In the genomic region with DNA sequence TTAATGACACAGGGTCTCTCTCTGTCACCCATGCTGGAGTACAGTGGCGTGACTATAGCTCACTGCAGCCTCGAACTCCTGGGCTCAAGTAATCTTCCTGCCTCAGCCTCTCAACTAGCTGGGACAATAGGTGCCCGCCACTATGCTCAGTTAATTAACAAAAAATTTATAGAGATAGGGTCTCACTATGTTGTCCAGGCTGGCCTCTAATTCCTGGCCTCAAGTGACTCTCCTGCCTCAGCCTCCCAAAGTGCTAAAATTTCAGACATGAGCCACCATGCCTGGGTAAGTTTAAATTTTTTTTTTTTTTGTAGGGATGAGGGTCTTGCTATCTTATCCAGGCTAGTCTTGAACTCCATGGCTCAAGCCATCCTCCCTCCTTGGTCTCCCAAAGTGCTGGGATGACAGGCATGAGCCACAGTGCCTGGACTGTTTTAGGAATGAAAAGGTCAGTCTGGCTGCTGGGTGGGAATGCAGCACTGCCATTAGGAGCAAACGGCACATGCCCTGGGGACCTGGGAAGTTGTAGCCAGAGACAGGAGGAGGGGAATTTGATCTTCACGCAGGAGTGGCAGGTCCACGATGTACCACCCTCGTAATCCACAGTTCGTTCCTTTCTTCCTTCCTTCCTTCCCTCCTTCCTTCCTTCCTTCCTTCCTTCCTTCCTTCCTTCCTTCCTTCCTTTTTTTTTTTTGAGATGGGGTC, we compare ENCODE assay signal across 19 cellular contexts.
DNase-seq lines count a peak whose midpoint lies in the region; ATAC-seq and TF ChIP-seq lines count a peak whose summit lies in the region.
"Had no signal": no experiment of that assay in that cellular context is flagged by ENCODE, and none has a peak within 500 bp of the region (broad histone marks: within the 10 kb centered on the region; RNA-seq: fewer than 3 reads in every experiment).

No MANE protein-coding gene starts in this region.

- ATAC-seq in HG03108 (IDR thresholded peaks at IDR 0.05; ENCODE audit: unreplicated experiment): no peak

- H3K27ac Mint-ChIP-seq in chondrocyte (ENCODE audit: unreplicated experiment): no peak overlapping the region
- no peak overlapping the region for H3K27ac Mint-ChIP-seq in activated CD4-positive, alpha-beta T cell treated with anti-CD3 and anti-CD28 coated beads, Interleukin-2, amount 10 ng/mL, durations not matched to agents 24 days and 14 days
- no peak overlapping the region for H3K27ac Mint-ChIP-seq in activated CD4-positive, alpha-beta T cell treated with anti-CD3 and anti-CD28 coated beads, Interleukin-2, amount 10 ng/mL, durations not matched to agents 7 days and 5 days
- H3K27ac Mint-ChIP-seq: CD14-positive monocyte; CD4-positive, alpha-beta T cell; CD8-positive, alpha-beta memory T cell had no signal

- H3K9me3 ChIP-seq in HEK293 (ENCODE audit: control insufficient read depth, insufficient read depth, low read depth, low read length): no peaks in the 10 kb centered on the region
- H3K9me3 ChIP-seq: BE2C had no signal

- POLR2A ChIA-PET in HEK293 (lab: Yijun Ruan, JAX): no interaction called here
- POLR2A ChIA-PET in activated CD4-positive, alpha-beta T cell treated with anti-CD3 and anti-CD28 coated beads, Interleukin-2, amount 10 ng/mL, durations not matched to agents 7 days and 5 days (lab: Charles Lee): no interaction called here

- no peak overlapping the region for H3K4me3 Mint-ChIP-seq in chondrocyte (ENCODE audit: unreplicated experiment)
- no peak overlapping the region for H3K4me3 Mint-ChIP-seq in activated CD4-positive, alpha-beta T cell treated with anti-CD3 and anti-CD28 coated beads, Interleukin-2, amount 10 ng/mL, durations not matched to agents 24 days and 14 days
- H3K4me3 Mint-ChIP-seq in activated CD4-positive, alpha-beta T cell treated with anti-CD3 and anti-CD28 coated beads, Interleukin-2, amount 10 ng/mL, durations not matched to agents 7 days and 5 days: no peak overlapping the region
- H3K4me3 Mint-ChIP-seq: CD14-positive monocyte; CD4-positive, alpha-beta T cell; CD8-positive, alpha-beta memory T cell had no signal

- H3K36me3 Mint-ChIP-seq in chondrocyte (ENCODE audit: low read depth): no peaks in the 10 kb centered on the region
- no peaks in the 10 kb centered on the region for H3K36me3 Mint-ChIP-seq in activated CD4-positive, alpha-beta T cell treated with anti-CD3 and anti-CD28 coated beads, Interleukin-2, amount 10 ng/mL, durations not matched to agents 24 days and 14 days (ENCODE audit: low read depth)
- no peaks in the 10 kb centered on the region for H3K36me3 Mint-ChIP-seq in activated CD4-positive, alpha-beta T cell treated with anti-CD3 and anti-CD28 coated beads, Interleukin-2, amount 10 ng/mL, durations not matched to agents 7 days and 5 days (ENCODE audit: low read depth)
- H3K36me3 Mint-ChIP-seq: CD14-positive monocyte; CD8-positive, alpha-beta memory T cell had no signal

- H3K9me3 Mint-ChIP-seq in chondrocyte (ENCODE audit: low read depth): peaks cover 16% of the 10 kb centered on the region
- H3K9me3 Mint-ChIP-seq in activated CD4-positive, alpha-beta T cell treated with anti-CD3 and anti-CD28 coated beads, Interleukin-2, amount 10 ng/mL, durations not matched to agents 24 days and 14 days: no peaks in the 10 kb centered on the region
- no peaks in the 10 kb centered on the region for H3K9me3 Mint-ChIP-seq in activated CD4-positive, alpha-beta T cell treated with anti-CD3 and anti-CD28 coated beads, Interleukin-2, amount 10 ng/mL, durations not matched to agents 7 days and 5 days
- H3K9me3 Mint-ChIP-seq: CD4-positive, alpha-beta T cell; CD8-positive, alpha-beta memory T cell had no signal

- TF ChIP-seq CTCF in HEK293 (tag by site-specific recombination; IDR thresholded peaks at IDR 0.05): no peak
- no peak for TF ChIP-seq CTCF in chondrocyte (IDR thresholded peaks at IDR 0.05)

- no peak overlapping the region for H3K4me3 ChIP-seq in HEK293 (ENCODE audit: low read depth, low read length)
- H3K4me3 ChIP-seq: BLaER1 treated with 17β-estradiol and CSF1 and Interleukin-3, amounts not matched to agents 10 nM and 100 nM had no signal

- no peak overlapping the region for H3K27ac ChIP-seq in HEK293 (ENCODE audit: extremely low read depth, low read depth, low read length)
- H3K27ac ChIP-seq: BLaER1 treated with 17β-estradiol and CSF1 and Interleukin-3, amounts not matched to agents 10 nM and 100 nM had no signal

- no peaks in the 10 kb centered on the region for H3K27me3 Mint-ChIP-seq in chondrocyte (ENCODE audit: low read depth)
- H3K27me3 Mint-ChIP-seq in activated CD4-positive, alpha-beta T cell treated with anti-CD3 and anti-CD28 coated beads, Interleukin-2, amount 10 ng/mL, durations not matched to agents 24 days and 14 days: no peaks in the 10 kb centered on the region
- no peaks in the 10 kb centered on the region for H3K27me3 Mint-ChIP-seq in activated CD4-positive, alpha-beta T cell treated with anti-CD3 and anti-CD28 coated beads, Interleukin-2, amount 10 ng/mL, durations not matched to agents 7 days and 5 days

- H3K36me3 ChIP-seq in HEK293 (ENCODE audit: control insufficient read depth in 2 of 2, insufficient read depth in 1 of 2, low read length in 2 of 2): no peaks in the 10 kb centered on the region
- H3K36me3 ChIP-seq: BE2C; BLaER1 treated with 17β-estradiol and CSF1 and Interleukin-3, amounts not matched to agents 10 nM and 100 nM had no signal

- peak; percentile 36 for DNase-seq in chondrocyte (ENCODE audit: low spot score)
- peak; percentile 58 for DNase-seq in islet precursor cell
- DNase-seq in cerebellum (ENCODE audit: low spot score): no peak
- no peak for DNase-seq in activated CD4-positive, alpha-beta T cell treated with anti-CD3 and anti-CD28 coated beads, Interleukin-2, amount 10 ng/mL, durations not matched to agents 24 days and 14 days
- DNase-seq in activated CD4-positive, alpha-beta T cell treated with anti-CD3 and anti-CD28 coated beads, Interleukin-2, amount 10 ng/mL, durations not matched to agents 7 days and 5 days: no peak
- DNase-seq: ACHN; AML-193; BE2C; CD4-positive, alpha-beta T cell; CD8-positive, alpha-beta memory T cell; DMS 273 treated with DMSO at 0.1 percent for 48 hours; DMS79 treated with DMSO at 0.1 percent for 48 hours; GOT3; H7; HCEC 1CT had no signal

- no peaks in the 10 kb centered on the region for H3K4me1 ChIP-seq in HEK293 (ENCODE audit: control insufficient read depth, insufficient read depth, low read length)
- H3K4me1 ChIP-seq: BE2C; BLaER1 treated with 17β-estradiol and CSF1 and Interleukin-3, amounts not matched to agents 10 nM and 100 nM had no signal

- CTCF ChIA-PET in HEK293 (lab: Yijun Ruan, JAX): interaction anchor here (0.6 to 1.2 kb wide), 3 partner anchors 25 to 1714 kb away, joined by 3 read pairs; no protein-coding TSS in a partner anchor
- CTCF ChIA-PET in activated CD4-positive, alpha-beta T cell treated with anti-CD3 and anti-CD28 coated beads, Interleukin-2, amount 10 ng/mL, durations not matched to agents 7 days and 5 days (lab: Charles Lee): interaction anchor here (0.6 kb wide), 1 partner anchor 1254 kb away, joined by 3 read pairs; no protein-coding TSS in a partner anchor

- no peaks in the 10 kb centered on the region for H3K4me1 Mint-ChIP-seq in chondrocyte (ENCODE audit: low read depth)
- H3K4me1 Mint-ChIP-seq in activated CD4-positive, alpha-beta T cell treated with anti-CD3 and anti-CD28 coated beads, Interleukin-2, amount 10 ng/mL, durations not matched to agents 24 days and 14 days: no peaks in the 10 kb centered on the region
- no peaks in the 10 kb centered on the region for H3K4me1 Mint-ChIP-seq in activated CD4-positive, alpha-beta T cell treated with anti-CD3 and anti-CD28 coated beads, Interleukin-2, amount 10 ng/mL, durations not matched to agents 7 days and 5 days
- H3K4me1 Mint-ChIP-seq: CD14-positive monocyte; CD8-positive, alpha-beta memory T cell had no signal

- intact Hi-C loops in activated CD4-positive, alpha-beta T cell treated with anti-CD3 and anti-CD28 coated beads, Interleukin-2, amount 10 ng/mL, durations not matched to agents 24 days and 14 days (cut with micrococcal nuclease): no loop called here

TF ChIP-seq in HEK293, 187 proteins besides CTCF, POLR2A, EP300 and RAD21:
- TF ChIP-seq, protein P1, sequence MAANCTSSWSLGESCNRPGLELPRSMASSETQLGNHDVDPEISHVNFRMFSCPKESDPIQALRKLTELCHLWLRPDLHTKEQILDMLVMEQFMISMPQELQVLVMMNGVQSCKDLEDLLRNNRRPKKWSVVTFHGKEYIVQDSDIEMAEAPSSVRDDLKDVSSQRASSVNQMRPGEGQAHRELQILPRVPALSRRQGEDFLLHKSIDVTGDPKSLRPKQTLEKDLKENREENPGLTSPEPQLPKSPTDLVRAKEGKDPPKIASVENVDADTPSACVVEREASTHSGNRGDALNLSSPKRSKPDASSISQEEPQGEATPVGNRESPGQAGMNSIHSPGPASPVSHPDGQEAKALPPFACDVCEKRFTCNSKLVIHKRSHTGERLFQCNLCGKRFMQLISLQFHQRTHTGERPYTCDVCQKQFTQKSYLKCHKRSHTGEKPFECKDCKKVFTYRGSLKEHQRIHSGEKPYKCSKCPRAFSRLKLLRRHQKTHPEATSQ (tag by site-specific recombination; IDR thresholded peaks at IDR 0.05): no peak
- TF ChIP-seq ZNF366 (tag by site-specific recombination; conservative IDR thresholded peaks at IDR 0.05) (peak; percentile 39; the same call in 1 of the 2 replicates), ZNF146 (tag by site-specific recombination; IDR thresholded peaks at IDR 0.05) (no peak)

Comparison
In these comparisons a context has a peak if more than half of its experiments do, and no peak if none do; other contexts are left out.
1. DNase-seq: peak in chondrocyte (single experiment) and islet precursor cell (single experiment); none in cerebellum (single experiment), activated CD4-positive, alpha-beta T cell treated with anti-CD3 and anti-CD28 coated beads, Interleukin-2, amount 10 ng/mL, durations not matched to agents 24 days and 14 days (single experiment) and activated CD4-positive, alpha-beta T cell treated with anti-CD3 and anti-CD28 coated beads, Interleukin-2, amount 10 ng/mL, durations not matched to agents 7 days and 5 days (single experiment).